Comparison of ENCODE assay signal across 18 cellular contexts in the genomic region with DNA sequence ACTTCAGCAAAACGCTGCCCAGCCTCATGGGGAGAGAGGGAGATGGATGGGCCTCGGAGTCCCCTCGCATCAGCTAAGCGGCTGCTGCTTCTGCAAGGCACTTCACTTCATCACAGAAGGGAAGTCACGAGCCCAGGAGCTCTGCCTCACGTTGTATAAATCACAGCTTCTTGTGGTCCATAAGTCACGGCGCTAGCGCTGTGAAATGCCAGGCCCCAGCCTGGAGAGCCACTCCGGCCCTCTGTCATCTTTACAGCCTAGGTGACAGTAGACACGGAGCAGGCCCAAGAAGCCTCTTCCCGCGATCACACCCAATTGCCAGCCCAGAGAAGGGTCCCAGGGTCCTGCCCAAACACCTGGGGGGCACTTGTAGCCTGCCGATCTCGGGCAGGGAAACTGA. TPM values are rescaled to one million over a fixed set of nuclear protein-coding genes. Genes with fewer than 3 reads are reported as not detected.
DNase-seq lines count a peak whose midpoint lies in the region; ATAC-seq and TF ChIP-seq lines count a peak whose summit lies in the region.
"Had no signal": no experiment of that assay in that cellular context is flagged by ENCODE, and none has a peak within 500 bp of the region (broad histone marks: within the 10 kb centered on the region; RNA-seq: fewer than 3 reads in every experiment).

No MANE protein-coding gene starts in this region.

- no peak overlapping the region for H3K4me3 ChIP-seq in tibial nerve

- no peak for ATAC-seq in natural killer cell

- H3K36me3 Mint-ChIP-seq in natural killer cell: no peaks in the 10 kb centered on the region
- H3K36me3 Mint-ChIP-seq: IgD-negative memory B cell had no signal

- H3K4me3 Mint-ChIP-seq in natural killer cell: no peak overlapping the region
- H3K4me3 Mint-ChIP-seq: IgD-negative memory B cell had no signal

- H3K9me3 Mint-ChIP-seq in natural killer cell: no peaks in the 10 kb centered on the region
- H3K9me3 Mint-ChIP-seq: IgD-negative memory B cell had no signal

- intact Hi-C loops in natural killer cell (cut with micrococcal nuclease): no loop called here

- peak overlapping the region in 3 of 4 donors; percentile 45 to 75 (median 50) for H3K27ac ChIP-seq in tibial nerve

- TF ChIP-seq CTCF in tibial nerve (IDR thresholded peaks at IDR 0.05): no peak
- no peak for TF ChIP-seq CTCF in natural killer cell (IDR thresholded peaks at IDR 0.05)

- H3K4me1 Mint-ChIP-seq in natural killer cell: no peaks in the 10 kb centered on the region

- no peaks in the 10 kb centered on the region for H3K9me3 ChIP-seq in tibial nerve

- peaks cover 0 to 37% (median 7%) of the 10 kb centered on the region in 4 donors for H3K4me1 ChIP-seq in tibial nerve

- TF ChIP-seq POLR2A in tibial nerve (IDR thresholded peaks at IDR 0.05): no peak

- H3K36me3 ChIP-seq in tibial nerve: no peaks in the 10 kb centered on the region

- WGBS in tibial nerve, 2 donors: 74 to 79% methylated on average over 11 to 14 of the region's 15 CpGs

- peak; percentile 31 for DNase-seq in NCI-H2171 treated with DMSO at 0.1 percent for 48 hours (lab: John Stamatoyannopoulos, UW)
- no peak for DNase-seq in NCI-H2171 (lab: John Stamatoyannopoulos, UW)
- DNase-seq in SK-N-DZ (ENCODE audit: low spot score): peak; percentile 35
- DNase-seq in left kidney (ENCODE audit: low read depth, low spot score): peak; percentile 84
- DNase-seq in tibial nerve (ENCODE audit: low spot score in 2 of 2): no peak
- no peak for DNase-seq in natural killer cell
- DNase-seq in CD1c-positive myeloid dendritic cell (ENCODE audit: extremely low spot score): no peak
- DNase-seq in stimulated activated CD4-positive, alpha-beta T cell treated with anti-CD3 and anti-CD28 coated beads, Interleukin-15, amount 100 ng/mL, for 24 hours: no peak
- DNase-seq: 8988T, C1 segment of cervical spinal cord, H7, Kasumi-1, NCI-H1105, NCI-H187, NCI-H446 treated with DMSO at 0.1 percent for 48 hours had no signal

- no peak overlapping the region for H3K27ac Mint-ChIP-seq in natural killer cell
- H3K27ac Mint-ChIP-seq: IgD-negative memory B cell had no signal

- TF ChIP-seq EP300 in tibial nerve (IDR thresholded peaks at IDR 0.05): no peak

- H3K27me3 Mint-ChIP-seq in natural killer cell (ENCODE audit: low read depth in 2 of 2): peaks cover 13 to 23% of the 10 kb centered on the region in 2 donors

- peaks cover 0 to 47% of the 10 kb centered on the region in 2 donors for H3K27me3 ChIP-seq in tibial nerve

RNA-seq across cellular contexts. Expression of a gene that starts 23.4 kb away (rescaled TPM):
- 66.7 and 67.7 TPM in 2 replicates for polyA plus RNA-seq in SK-N-DZ (2014; cell fraction: cytosol; rRNA removed)
- polyA plus RNA-seq in SK-N-DZ (2014; cell fraction: nucleus; rRNA removed): 67.3 and 95.0 TPM in 2 replicates
- total RNA-seq in tibial nerve (1 to 10 TPM in 1 of 4 donors, under 1 TPM in 2, not detected in 1; under 0.01 to 1.2 (median 0.22) TPM), natural killer cell (not detected)
- total RNA-seq: HT-29, SK-MEL-5 had no signal
- polyA plus RNA-seq: IgD-negative memory B cell had no signal

RNA-seq across cellular contexts. Expression of a gene that starts 50.4 kb away (rescaled TPM):
- polyA plus RNA-seq in SK-N-DZ (2014; cell fraction: cytosol; rRNA removed): 3.8 and 5.4 TPM in 2 replicates
- polyA plus RNA-seq in SK-N-DZ (2014; cell fraction: nucleus; rRNA removed): 4.3 and 7.0 TPM in 2 replicates
- total RNA-seq in tibial nerve: 1 to 10 TPM in 2 of 4 donors, under 1 TPM in 1, not detected in 1; 0.90 to 2.2 (median 1.0) TPM
- total RNA-seq in natural killer cell: not detected
- total RNA-seq: HT-29, SK-MEL-5 had no signal
- polyA plus RNA-seq: IgD-negative memory B cell had no signal

Comparison
In these comparisons a context has a peak if more than half of its experiments do, and no peak if none do; other contexts are left out.
1. DNase-seq: peak in NCI-H2171 treated with DMSO at 0.1 percent for 48 hours (single experiment), SK-N-DZ (single experiment) and left kidney (single experiment); none in NCI-H2171 (single experiment), tibial nerve (0 of 2), natural killer cell (single experiment), CD1c-positive myeloid dendritic cell (single experiment) and stimulated activated CD4-positive, alpha-beta T cell treated with anti-CD3 and anti-CD28 coated beads, Interleukin-15, amount 100 ng/mL, for 24 hours (single experiment).